Comparison of ENCODE assay signal across 14 cellular contexts in genomic region chr3:186589856-186590579, GRCh38. TPM values are rescaled to one million over a fixed set of nuclear protein-coding genes. Genes with fewer than 3 reads are reported as not detected.
DNase-seq lines count a peak whose midpoint lies in the region; ATAC-seq and TF ChIP-seq lines count a peak whose summit lies in the region.
"Had no signal": no experiment of that assay in that cellular context is flagged by ENCODE, and none has a peak within 500 bp of the region (broad histone marks: within the 10 kb centered on the region; RNA-seq: fewer than 3 reads in every experiment).

No MANE protein-coding gene starts in this region.

- ATAC-seq in body of pancreas (peak; percentile 83), lower lobe of right lung (peak; percentile 45 to 47)
- ATAC-seq: right cardiac atrium had no signal

- TF ChIP-seq POLR2A in body of pancreas (IDR thresholded peaks at IDR 0.05) (no peak), testis (IDR thresholded peaks at IDR 0.05) (no peak)

- WGBS in body of pancreas, 2 donors = 32 to 44% methylated on average over 5 of the region's 5 CpGs
- 74 to 82% methylated on average over 5 of the region's 5 CpGs for WGBS in testis, 2 donors

- intact Hi-C loops in body of pancreas (cut with DNase I) (no loop called here), lower lobe of right lung (cut with DNase I) (no loop called here), colonic mucosa (cut with DNase I) (no loop called here), testis (cut with DNase I; ENCODE audit: low total_unique reads) (no loop called here)

- H3K27ac ChIP-seq in body of pancreas (peak overlapping the region in 2 of 4 donors; percentile 59 to 62), lower lobe of right lung (no peak overlapping the region), colonic mucosa (no peak overlapping the region), testis (no peak overlapping the region)

- H3K9me3 ChIP-seq in MG63 = no peaks in the 10 kb centered on the region
- H3K9me3 ChIP-seq in body of pancreas = no peaks in the 10 kb centered on the region
- no peaks in the 10 kb centered on the region for H3K9me3 ChIP-seq in lower lobe of right lung
- H3K9me3 ChIP-seq in colonic mucosa = no peaks in the 10 kb centered on the region
- no peaks in the 10 kb centered on the region for H3K9me3 ChIP-seq in testis

- H3K27me3 ChIP-seq in MG63 (no peaks in the 10 kb centered on the region), body of pancreas (no peaks in the 10 kb centered on the region), lower lobe of right lung (ENCODE audit: low read depth) (no peaks in the 10 kb centered on the region), colonic mucosa (no peaks in the 10 kb centered on the region), testis (no peaks in the 10 kb centered on the region)

- H3K4me1 ChIP-seq in body of pancreas (peaks cover 31% of the 10 kb centered on the region), lower lobe of right lung (no peaks in the 10 kb centered on the region), colonic mucosa (no peaks in the 10 kb centered on the region), testis (no peaks in the 10 kb centered on the region)

- H3K9ac ChIP-seq in colonic mucosa (ENCODE audit: low read depth in 2 of 2, low read length in 2 of 2) = no peak overlapping the region

- peak; percentile 24 for DNase-seq in EH (ENCODE audit: low read depth)
- DNase-seq in MG63 = peak; percentile 21
- DNase-seq in body of pancreas = peak; percentile 43 to 65 (median 50)
- no peak for DNase-seq in lower lobe of right lung
- no peak for DNase-seq in AG08396 (ENCODE audit: low spot score)
- DNase-seq in colonic mucosa = no peak
- DNase-seq in testis = no peak
- DNase-seq in activated CD4-positive, alpha-beta T cell treated with anti-CD3 and anti-CD28 coated beads, Interleukin-2, amount 50 U/mL, for 48 hours = no peak
- DNase-seq: activated CD4-positive, alpha-beta T cell treated with anti-CD3 and anti-CD28 coated beads, Interleukin-2, amount 10 ng/mL, durations not matched to agents 24 days and 14 days; NCI-H2081 treated with DMSO at 0.1 percent for 48 hours; right cardiac atrium; SIG-M5 had no signal

- H3K4me3 ChIP-seq in MG63 (no peak overlapping the region), body of pancreas (no peak overlapping the region), lower lobe of right lung (no peak overlapping the region), colonic mucosa (no peak overlapping the region), testis (no peak overlapping the region)

- TF ChIP-seq CTCF in body of pancreas (IDR thresholded peaks at IDR 0.05) (no peak), lower lobe of right lung (IDR thresholded peaks at IDR 0.05) (no peak), colonic mucosa (IDR thresholded peaks at IDR 0.05) (no peak), testis (IDR thresholded peaks at IDR 0.05) (no peak)

- H3K36me3 ChIP-seq in MG63 (peaks cover 8% of the 10 kb centered on the region), body of pancreas (replicated peaks in 1 of 2; ENCODE audit: insufficient read depth in 1 of 2, low read depth in 2 of 2) (peaks cover 0 to 6% of the 10 kb centered on the region in 2 donors), lower lobe of right lung (peaks cover 13% of the 10 kb centered on the region), colonic mucosa (no peaks in the 10 kb centered on the region), testis (ENCODE audit: low read depth, missing control alignments) (no peaks in the 10 kb centered on the region)

RNA-seq across cellular contexts. Expression of gene DNAJB11, which starts 19.5 kb away (rescaled TPM):
- 63.1 and 86.8 TPM in 2 replicates for total RNA-seq in MG63 (2014; rRNA removed; shearing (Covaris generic); ENCODE audit: low replicate concordance)
- total RNA-seq in body of pancreas = 10 to 100 TPM; 38.9 to 76.5 TPM
- total RNA-seq in lower lobe of right lung = 37.8 TPM
- total RNA-seq in colonic mucosa = 10 to 100 TPM; 54.7 to 72.5 TPM
- total RNA-seq in testis = 10 to 100 TPM; 39.3 to 60.2 TPM
- polyA plus RNA-seq in testis (ENCODE audit: insufficient read depth, low read depth, low replicate concordance) = 58.5 TPM

RNA-seq across cellular contexts. Expression of gene AHSG, which starts 22.8 kb away (rescaled TPM):
- not detected in 2 replicates for total RNA-seq in MG63 (2014; rRNA removed; shearing (Covaris generic); ENCODE audit: low replicate concordance)
- total RNA-seq in body of pancreas (not detected), lower lobe of right lung (not detected), colonic mucosa (1 to 10 TPM in 1 of 2 donors, not detected in 1; 1.9 TPM), testis (1 to 10 TPM in 1 of 2 donors, under 1 TPM in 1; 0.81 to 1.6 TPM)
- 1.5 TPM for polyA plus RNA-seq in testis (ENCODE audit: insufficient read depth, low read depth, low replicate concordance)
- total RNA-seq: activated CD4-positive, alpha-beta T cell treated with anti-CD3 and anti-CD28 coated beads, Interleukin-2, amount 10 ng/mL, durations not matched to agents 24 days and 14 days; H4; mesenteric fat pad had no signal

RNA-seq across cellular contexts. Expression of gene TBCCD1, which starts 22.9 kb away (rescaled TPM):
- 21.5 and 24.1 TPM in 2 replicates for total RNA-seq in MG63 (2014; rRNA removed; shearing (Covaris generic); ENCODE audit: low replicate concordance)
- total RNA-seq in body of pancreas = 10 to 100 TPM in 1 of 2 donors, 1 to 10 TPM in 1; 4.0 to 14.0 TPM
- 10.3 TPM for total RNA-seq in lower lobe of right lung
- total RNA-seq in colonic mucosa = 10 to 100 TPM; 10.4 to 14.3 TPM
- total RNA-seq in testis = 10 to 100 TPM; 33.1 to 35.0 TPM
- polyA plus RNA-seq in testis (ENCODE audit: insufficient read depth, low read depth, low replicate concordance) = 43.4 TPM

RNA-seq across cellular contexts. Expression of gene CRYGS, which starts 45.8 kb away (rescaled TPM):
- total RNA-seq in MG63 (2014; rRNA removed; shearing (Covaris generic); ENCODE audit: low replicate concordance) = 0.66 TPM in 1 of 2 replicates, not detected in the other
- total RNA-seq in body of pancreas (1 to 10 TPM; 3.6 to 5.9 TPM), lower lobe of right lung (4.0 TPM), colonic mucosa (1 to 10 TPM; 2.3 to 2.6 TPM), testis (1 to 10 TPM; 6.1 to 8.6 TPM)
- polyA plus RNA-seq in testis (ENCODE audit: insufficient read depth, low read depth, low replicate concordance) = 6.3 TPM

RNA-seq across cellular contexts. Expression of gene FETUB, which starts 50.2 kb away (rescaled TPM):
- not detected in 2 replicates for total RNA-seq in MG63 (2014; rRNA removed; shearing (Covaris generic); ENCODE audit: low replicate concordance)
- not detected for total RNA-seq in body of pancreas
- total RNA-seq in lower lobe of right lung = not detected
- total RNA-seq in colonic mucosa = under 1 TPM; 0.22 to 0.27 TPM
- under 1 TPM in 1 of 2 donors, not detected in 1; 0.79 TPM for total RNA-seq in testis
- polyA plus RNA-seq in testis (ENCODE audit: insufficient read depth, low read depth, low replicate concordance) = 2.4 TPM
- total RNA-seq: activated CD4-positive, alpha-beta T cell treated with anti-CD3 and anti-CD28 coated beads, Interleukin-2, amount 10 ng/mL, durations not matched to agents 24 days and 14 days; H4; mesenteric fat pad; right cardiac atrium had no signal

Comparison
In these comparisons a context has a peak if more than half of its experiments do, and no peak if none do; other contexts are left out.
1. DNase-seq: peak in EH (single experiment), MG63 (single experiment) and body of pancreas (4 of 4); none in lower lobe of right lung (single experiment), AG08396 (single experiment), colonic mucosa (single experiment), testis (single experiment) and activated CD4-positive, alpha-beta T cell treated with anti-CD3 and anti-CD28 coated beads, Interleukin-2, amount 50 U/mL, for 48 hours (0 of 2).